ENCODE assay signal across 10 cellular contexts in genomic region chr1:210222288-210223006, GRCh38. TPM values are rescaled to one million over a fixed set of nuclear protein-coding genes. Genes with fewer than 3 reads are reported as not detected.
DNase-seq lines count a peak whose midpoint lies in the region; TF ChIP-seq lines count a peak whose summit lies in the region.
"Had no signal": no experiment of that assay in that cellular context is flagged by ENCODE, and none has a peak within 500 bp of the region (broad histone marks: within the 10 kb centered on the region; RNA-seq: fewer than 3 reads in every experiment).

No MANE protein-coding gene starts in this region.

- TF ChIP-seq CTCF in progenitor cell of endocrine pancreas (IDR thresholded peaks at IDR 0.05; ENCODE audit: unreplicated experiment), result no peak
- no peak for TF ChIP-seq CTCF in osteoblast (IDR thresholded peaks at IDR 0.05; ENCODE audit: extremely low read depth, low read depth, low read length)

- H3K27me3 ChIP-seq in NT2/D1 (ENCODE audit: insufficient read depth, insufficient read length) (no peaks in the 10 kb centered on the region), osteoblast (ENCODE audit: insufficient read depth, low read length) (peaks cover 18% of the 10 kb centered on the region)

- H3K27ac ChIP-seq in osteoblast (ENCODE audit: low read depth, low read length), result no peak overlapping the region
- H3K27ac ChIP-seq: HL-60 had no signal

- H3K27me3 Mint-ChIP-seq in progenitor cell of endocrine pancreas, result peaks cover 5% of the 10 kb centered on the region

- peak; percentile 56 for DNase-seq in HEK293T (ENCODE audit: extremely low spot score)
- peak; percentile 58 for DNase-seq in NT2/D1 (ENCODE audit: low read depth, low spot score)
- peak; percentile 27 for DNase-seq in hepatic stellate cell (ENCODE audit: low spot score)
- no peak for DNase-seq in progenitor cell of endocrine pancreas (ENCODE audit: low spot score, unreplicated experiment)
- no peak for DNase-seq in osteoblast (ENCODE audit: insufficient read length, low spot score, missing footprints)
- no peak for DNase-seq in C1 segment of cervical spinal cord (lab: John Stamatoyannopoulos, UW)
- DNase-seq in stimulated activated CD4-positive, alpha-beta T cell treated with anti-CD3 and anti-CD28 coated beads, Interleukin-2, amount 100 ng/mL, for 48 hours, result no peak
- DNase-seq in stimulated activated CD4-positive, alpha-beta T cell treated with anti-CD3 and anti-CD28 coated beads, Interleukin-4, amount 100 ng/mL, for 4 hours, result no peak
- DNase-seq: stimulated activated CD4-positive, alpha-beta T cell treated with anti-CD3 and anti-CD28 coated beads, Interleukin-4, amount 100 ng/mL, for 1 hour had no signal

- peaks cover 12% of the 10 kb centered on the region for H3K4me1 Mint-ChIP-seq in progenitor cell of endocrine pancreas (ENCODE audit: low read depth)

- H3K9ac ChIP-seq in NT2/D1 (ENCODE audit: insufficient read length, low read depth), result no peak overlapping the region

- no peaks in the 10 kb centered on the region for H3K79me2 ChIP-seq in osteoblast (ENCODE audit: insufficient read depth, low read length)

- CTCF ChIA-PET in HEK293T (lab: Yijun Ruan, JAX), result no interaction called here

- H3K36me3 ChIP-seq in NT2/D1 (ENCODE audit: insufficient read depth, insufficient read length, low read length), result no peaks in the 10 kb centered on the region
- H3K36me3 ChIP-seq in osteoblast (ENCODE audit: insufficient read depth, low read length), result no peaks in the 10 kb centered on the region

- no peaks in the 10 kb centered on the region for H3K36me3 Mint-ChIP-seq in progenitor cell of endocrine pancreas (ENCODE audit: insufficient read depth)

- H3K27ac Mint-ChIP-seq in progenitor cell of endocrine pancreas, result peak overlapping the region; percentile 67

- H3K9me3 Mint-ChIP-seq in progenitor cell of endocrine pancreas (ENCODE audit: low read depth), result no peaks in the 10 kb centered on the region

- POLR2A ChIA-PET in HEK293T (lab: Yijun Ruan, JAX), result interaction anchor here (2.1 kb wide), 1 partner anchor 11 kb away, joined by 10 read pairs; no protein-coding TSS in a partner anchor

- no peak overlapping the region for H3K4me3 Mint-ChIP-seq in progenitor cell of endocrine pancreas (ENCODE audit: low read depth)

- H3K4me2 ChIP-seq in osteoblast (ENCODE audit: insufficient read depth, low read length), result no peak overlapping the region

- H2AFZ ChIP-seq in osteoblast (ENCODE audit: low read length), result no peak overlapping the region

- no peaks in the 10 kb centered on the region for H3K9me3 ChIP-seq in NT2/D1 (ENCODE audit: insufficient read depth, low read length)
- no peaks in the 10 kb centered on the region for H3K9me3 ChIP-seq in osteoblast (ENCODE audit: low read depth, low read length)

- H3K4me3 ChIP-seq in NT2/D1 (ENCODE audit: insufficient read length, low read depth) (no peak overlapping the region), osteoblast (ENCODE audit: insufficient read depth, low read length) (no peak overlapping the region)

- no peaks in the 10 kb centered on the region for H4K20me1 ChIP-seq in osteoblast (ENCODE audit: insufficient read depth, low read length)

- H3K4me1 ChIP-seq in NT2/D1 (ENCODE audit: insufficient read depth, insufficient read length) (peaks cover 4% of the 10 kb centered on the region), osteoblast (ENCODE audit: insufficient read depth, low read length) (no peaks in the 10 kb centered on the region)

TF ChIP-seq in HEK293T, 16 proteins besides CTCF, POLR2A, EP300 and RAD21:
- TF ChIP-seq ELF4 (IDR thresholded peaks at IDR 0.05), result no peak
- no peak for TF ChIP-seq HDGF (IDR thresholded peaks at IDR 0.05; ENCODE audit: borderline replicate concordance)
- no peak for TF ChIP-seq CTBP1 (IDR thresholded peaks at IDR 0.05; ENCODE audit: borderline replicate concordance)
- TF ChIP-seq LEF1 (IDR thresholded peaks at IDR 0.05; ENCODE audit: borderline replicate concordance), result no peak
- TF ChIP-seq L3MBTL2 (conservative IDR thresholded peaks at IDR 0.05), result no peak
- TF ChIP-seq NFRKB (IDR thresholded peaks at IDR 0.05), result no peak
- no peak for TF ChIP-seq FOXK2 (IDR thresholded peaks at IDR 0.05)
- TF ChIP-seq ZNF384 (IDR thresholded peaks at IDR 0.05), result no peak
- TF ChIP-seq BHLHE40 (IDR thresholded peaks at IDR 0.05; ENCODE audit: borderline replicate concordance), result no peak

RNA-seq across cellular contexts. Expression of gene SERTAD4, which starts 10.1 kb away (rescaled TPM):
- total RNA-seq in progenitor cell of endocrine pancreas, result 1.1 and 1.8 TPM in 2 replicates
- 2.9 and 8.0 TPM in 2 replicates for total RNA-seq in osteoblast

Comparison
In these comparisons a context has a peak if more than half of its experiments do, and no peak if none do; other contexts are left out.
1. DNase-seq: peak in HEK293T (single experiment), NT2/D1 (single experiment) and hepatic stellate cell (single experiment); none in progenitor cell of endocrine pancreas (single experiment), osteoblast (single experiment), C1 segment of cervical spinal cord (0 of 14), stimulated activated CD4-positive, alpha-beta T cell treated with anti-CD3 and anti-CD28 coated beads, Interleukin-2, amount 100 ng/mL, for 48 hours (0 of 2) and stimulated activated CD4-positive, alpha-beta T cell treated with anti-CD3 and anti-CD28 coated beads, Interleukin-4, amount 100 ng/mL, for 4 hours (0 of 2).